Comparison of ENCODE assay signal across 19 cellular contexts in genomic region chr2:42316910-42317309, GRCh38.
"Had no signal": no experiment of that assay in that cellular context is flagged by ENCODE, and none has a peak within 500 bp of the region (broad histone marks: within the 10 kb centered on the region; RNA-seq: fewer than 3 reads in every experiment).

No MANE protein-coding gene starts in this region.

- DNase-seq: activated B cell treated with CpG ODN at 0.5 μM for 24 hours; activated CD4-positive, alpha-beta T cell treated with anti-CD3 and anti-CD28 coated beads, Interleukin-2, amount 10 ng/mL, durations not matched to agents 7 days and 5 days; activated effector memory CD4-positive, alpha-beta T cell treated with anti-CD3 and anti-CD28 coated beads, Interleukin-2, amount 50 U/mL, for 16 hours; cerebellar nuclear complex; cortex of kidney; hypothalamus; midbrain; stimulated activated CD4-positive, alpha-beta T cell treated with anti-CD3 and anti-CD28 coated beads, Interleukin-15, amount 100 ng/mL, for 24 hours; stimulated activated CD4-positive, alpha-beta T cell treated with anti-CD3 and anti-CD28 coated beads, Interleukin-4, amount 100 ng/mL, for 1 hour; stomach; T-helper 9 cell had no signal

- H3K4me3 Mint-ChIP-seq: activated B cell treated with CpG ODN at 0.5 μM for 24 hours; activated CD4-positive, alpha-beta T cell treated with anti-CD3 and anti-CD28 coated beads, Interleukin-2, amount 10 ng/mL, durations not matched to agents 7 days and 5 days; neural crest cell; type B pancreatic cell had no signal

- H3K27me3 ChIP-seq: breast epithelium, right atrium auricular region, stomach had no signal

- H3K27ac Mint-ChIP-seq: activated B cell treated with CpG ODN at 0.5 μM for 24 hours; activated CD4-positive, alpha-beta T cell treated with anti-CD3 and anti-CD28 coated beads, Interleukin-2, amount 10 ng/mL, durations not matched to agents 7 days and 5 days; type B pancreatic cell had no signal

- H3K4me1 Mint-ChIP-seq: activated B cell treated with CpG ODN at 0.5 μM for 24 hours had no signal

- H3K4me3 ChIP-seq: breast epithelium, lung, prostate gland, right atrium auricular region, SK-N-MC, skin epidermis, stomach had no signal

- H3K9me3 Mint-ChIP-seq: activated B cell treated with CpG ODN at 0.5 μM for 24 hours; activated CD4-positive, alpha-beta T cell treated with anti-CD3 and anti-CD28 coated beads, Interleukin-2, amount 10 ng/mL, durations not matched to agents 7 days and 5 days; neural crest cell; type B pancreatic cell had no signal

- H3K27ac ChIP-seq: breast epithelium, prostate gland, right atrium auricular region, SK-N-MC, stomach had no signal

- H3K4me1 ChIP-seq: breast epithelium, prostate gland, right atrium auricular region had no signal

- H3K9me3 ChIP-seq: breast epithelium, prostate gland, right atrium auricular region, stomach had no signal

- H3K36me3 ChIP-seq: breast epithelium, prostate gland had no signal

- H3K27me3 Mint-ChIP-seq: activated B cell treated with CpG ODN at 0.5 μM for 24 hours; activated CD4-positive, alpha-beta T cell treated with anti-CD3 and anti-CD28 coated beads, Interleukin-2, amount 10 ng/mL, durations not matched to agents 7 days and 5 days; type B pancreatic cell had no signal
